ENCODE assay signal across 1 cellular context in genomic region chr2:219111375-219112069, GRCh38.
TF ChIP-seq lines count a peak whose summit lies in the region.

No MANE protein-coding gene starts in this region.

TF ChIP-seq in HepG2, 621 proteins besides CTCF, POLR2A, EP300 and RAD21 (continued from another document and continues in another):
- TF ChIP-seq RERE (CRISPR knock-in tag; IDR thresholded peaks at IDR 0.05; ENCODE audit: low read depth) (peak; percentile 86), AGO2 (optimal IDR thresholded peaks at IDR 0.05; ENCODE audit: low read depth, low read length) (no peak), ZNF234 (CRISPR knock-in tag; conservative IDR thresholded peaks at IDR 0.05) (no peak), EHMT2 (IDR thresholded peaks at IDR 0.05; ENCODE audit: borderline replicate concordance, low read depth, low read length) (peak; percentile 62; the same call in 1 of the 2 replicates), ZNF510 (CRISPR knock-in tag; IDR thresholded peaks at IDR 0.05; ENCODE audit: low read depth) (no peak), ZNF572 (CRISPR knock-in tag; IDR thresholded peaks at IDR 0.05) (no peak), MYC (CRISPR knock-in tag; IDR thresholded peaks at IDR 0.05; ENCODE audit: borderline replicate concordance) (peak; percentile 88), MAFG (CRISPR knock-in tag; IDR thresholded peaks at IDR 0.05) (no peak), ZNF253 (CRISPR knock-in tag; IDR thresholded peaks at IDR 0.05; ENCODE audit: borderline replicate concordance) (no peak), SNAI1 (CRISPR knock-in tag; IDR thresholded peaks at IDR 0.05; ENCODE audit: borderline replicate concordance) (no peak), ZNF816 (CRISPR knock-in tag; IDR thresholded peaks at IDR 0.05; ENCODE audit: borderline replicate concordance) (peak; percentile 89; the same call in 1 of the 2 replicates), SKI (IDR thresholded peaks at IDR 0.05; ENCODE audit: partially characterized antibody) (no peak), ZNF441 (CRISPR knock-in tag; IDR thresholded peaks at IDR 0.05; ENCODE audit: borderline replicate concordance) (no peak; the same call in 1 of the 2 replicates), ZNF839 (CRISPR knock-in tag; IDR thresholded peaks at IDR 0.05; ENCODE audit: borderline replicate concordance) (no peak), REST (IDR thresholded peaks at IDR 0.05; ENCODE audit: borderline replicate concordance in 1 of 2, low read depth in 1 of 2, low read length in 2 of 2) (peak in 1 of 2 experiments; percentile 21; a peak in 1 of 4 replicates), CSRNP2 (CRISPR knock-in tag; conservative IDR thresholded peaks at IDR 0.05; ENCODE audit: low read depth) (no peak), NFYC (CRISPR knock-in tag; IDR thresholded peaks at IDR 0.05) (no peak), NFATC3 (CRISPR knock-in tag; IDR thresholded peaks at IDR 0.05) (no peak), AGO1 (IDR thresholded peaks at IDR 0.05; ENCODE audit: low read depth, low read length, poor library complexity, severe bottlenecking) (no peak), PAWR (CRISPR knock-in tag; IDR thresholded peaks at IDR 0.05; ENCODE audit: borderline replicate concordance) (no peak), PHF8 (CRISPR knock-in tag; IDR thresholded peaks at IDR 0.05) (no peak), NR2F2 (IDR thresholded peaks at IDR 0.05; ENCODE audit: borderline replicate concordance, low read depth) (peak; percentile 74; the same call in 1 of the 2 replicates), ETV5 (CRISPR knock-in tag; IDR thresholded peaks at IDR 0.05; ENCODE audit: borderline replicate concordance) (peak; percentile 52; the same call in 1 of the 2 replicates), ZMYM3 (CRISPR knock-in tag; IDR thresholded peaks at IDR 0.05) (peak; percentile 69; the same call in 1 of the 2 replicates), HMGXB3 (CRISPR knock-in tag; IDR thresholded peaks at IDR 0.05; ENCODE audit: borderline replicate concordance) (no peak), ZBTB42 (CRISPR knock-in tag; IDR thresholded peaks at IDR 0.05) (peak; percentile 95; the same call in 1 of the 2 replicates), ASH2L (IDR thresholded peaks at IDR 0.05; ENCODE audit: insufficient read length, low read depth, low read length) (peak; percentile 56), ZNF282 (IDR thresholded peaks at IDR 0.05; ENCODE audit: partially characterized antibody) (no peak), ZNF552 (CRISPR knock-in tag; IDR thresholded peaks at IDR 0.05; ENCODE audit: borderline replicate concordance) (no peak; the same call in 1 of the 2 replicates), HNF4G (IDR thresholded peaks at IDR 0.05; ENCODE audit: borderline replicate concordance, low read depth, low read length) (peak; percentile 20; the same call in 1 of the 2 replicates), HNF4G (CRISPR knock-in tag; IDR thresholded peaks at IDR 0.05; ENCODE audit: borderline replicate concordance, low read depth) (peak; percentile 77), TBX3 (IDR thresholded peaks at IDR 0.05; ENCODE audit: borderline replicate concordance) (peak; percentile 74; the same call in 1 of the 2 replicates), PREB (CRISPR knock-in tag; IDR thresholded peaks at IDR 0.05) (no peak), HNRNPK (IDR thresholded peaks at IDR 0.05; ENCODE audit: low read depth, low read length, poor library complexity, severe bottlenecking) (no peak), SATB2 (CRISPR knock-in tag; IDR thresholded peaks at IDR 0.05) (no peak), SNRNP70 (IDR thresholded peaks at IDR 0.05; ENCODE audit: low read depth, low read length) (no peak), ZFY (CRISPR knock-in tag; IDR thresholded peaks at IDR 0.05) (peak; percentile 43), ZNF597 (CRISPR knock-in tag; IDR thresholded peaks at IDR 0.05) (no peak), ZNF7 (CRISPR knock-in tag; IDR thresholded peaks at IDR 0.05) (no peak), TIGD3 (CRISPR knock-in tag; IDR thresholded peaks at IDR 0.05; ENCODE audit: borderline replicate concordance) (no peak), PCBP2 (optimal IDR thresholded peaks at IDR 0.05; ENCODE audit: low read depth, low read length, poor library complexity, severe bottlenecking) (no peak), ARNT (IDR thresholded peaks at IDR 0.05) (no peak), ZNF530 (CRISPR knock-in tag; IDR thresholded peaks at IDR 0.05; ENCODE audit: low read depth) (no peak)
